7 cellular contexts compared by ENCODE assay signal in the genomic region with DNA sequence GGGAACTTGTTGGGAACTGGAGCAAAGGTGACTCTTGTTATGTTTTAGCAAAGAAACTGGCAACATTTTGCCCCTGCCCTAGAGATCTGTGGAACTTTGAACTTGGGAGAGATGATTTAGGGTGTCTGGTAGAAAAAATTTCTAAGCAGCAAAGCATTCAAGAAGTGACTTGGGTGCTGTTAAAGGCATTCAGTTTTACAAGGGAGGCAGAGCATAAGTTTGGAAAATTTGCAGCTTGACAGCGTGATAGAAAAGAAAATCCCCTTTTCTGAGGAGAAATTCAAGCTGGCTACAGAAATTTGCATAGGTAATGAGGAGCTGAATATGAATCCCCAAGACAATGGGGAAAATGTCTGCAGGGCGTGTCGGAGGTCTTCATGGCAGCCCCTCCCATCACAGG. TPM values are rescaled to one million over a fixed set of nuclear protein-coding genes. Genes with fewer than 3 reads are reported as not detected.
DNase-seq lines count a peak whose midpoint lies in the region; ATAC-seq and TF ChIP-seq lines count a peak whose summit lies in the region.
"Not testable (repeated sequence)": the region's sequence is repeated elsewhere in the genome, so short reads cannot be mapped to it uniquely, and the experiment has no call there.

No MANE protein-coding gene starts in this region.

- H3K27me3 ChIP-seq in CD4-positive, alpha-beta memory T cell (ENCODE audit: insufficient read depth, low read length); GM23338 (ENCODE audit: insufficient read depth): not testable (repeated sequence)

- peak overlapping the region in 3 of 7 donors; percentile 29 to 76 (median 42) for H3K27ac Mint-ChIP-seq in CD4-positive, alpha-beta memory T cell
- H3K27ac Mint-ChIP-seq in GM23338; endothelial cell (ENCODE audit: unreplicated experiment): not testable (repeated sequence)
- H3K27ac Mint-ChIP-seq in activated T-helper 17 cell treated with anti-CD3 and anti-CD28 coated beads, Interleukin-2, amount 50 U/mL, for 72 hours: peak overlapping the region; percentile 12
- H3K27ac Mint-ChIP-seq in activated naive CD8-positive, alpha-beta T cell: peak overlapping the region; percentile 1
- H3K27ac Mint-ChIP-seq in memory B cell: peak overlapping the region; percentile 60
- peak overlapping the region; percentile 11 for H3K27ac Mint-ChIP-seq in stimulated activated memory B cell treated with anti-CD40 and anti-IgM and Interleukin-4, amounts not matched to agents 10 μg/mL and 1 μg/mL and 100 μg/mL, for 72 hours

- not testable (repeated sequence) for H3K9me3 ChIP-seq in CD4-positive, alpha-beta memory T cell (ENCODE audit: control insufficient read depth in 1 of 2, low read length in 2 of 2)

- not testable (repeated sequence) for TF ChIP-seq CTCF in GM23338 (conservative IDR thresholded peaks at IDR 0.05; ENCODE audit: low read depth in 2 of 2); endothelial cell (IDR thresholded peaks at IDR 0.05; ENCODE audit: unreplicated experiment)

- not testable (repeated sequence) for H3K27me3 Mint-ChIP-seq in CD4-positive, alpha-beta memory T cell; GM23338 (ENCODE audit: insufficient read depth, low read depth, poor library complexity); activated T-helper 17 cell treated with anti-CD3 and anti-CD28 coated beads, Interleukin-2, amount 50 U/mL, for 72 hours; activated naive CD8-positive, alpha-beta T cell; endothelial cell (ENCODE audit: unreplicated experiment); memory B cell; stimulated activated memory B cell treated with anti-CD40 and anti-IgM and Interleukin-4, amounts not matched to agents 10 μg/mL and 1 μg/mL and 100 μg/mL, for 72 hours

- H3K4me3 ChIP-seq in CD4-positive, alpha-beta memory T cell (ENCODE audit: low read length in 2 of 2); GM23338: not testable (repeated sequence)

- H4K20me1 ChIP-seq in GM23338 (replicated peaks; ENCODE audit: insufficient read depth): peaks cover 39% of the 10 kb centered on the region

- peaks cover 99% of the 10 kb centered on the region for H3K79me2 ChIP-seq in GM23338 (replicated peaks; ENCODE audit: insufficient read depth)

- DNase-seq in CD4-positive, alpha-beta memory T cell; GM23338 (ENCODE audit: low spot score); endothelial cell (ENCODE audit: low spot score); memory B cell (ENCODE audit: low spot score in 2 of 2): not testable (repeated sequence)

- not testable (repeated sequence) for H2AFZ ChIP-seq in GM23338

- CTCF ChIA-PET in CD4-positive, alpha-beta memory T cell (lab: Charles Lee; ENCODE audit: partially characterized antibody): interaction anchor here (1.7 kb wide), 1 partner anchor 141 kb away, joined by 3 read pairs; no protein-coding TSS in a partner anchor

- peaks cover 63% of the 10 kb centered on the region for H3K4me1 ChIP-seq in CD4-positive, alpha-beta memory T cell (ENCODE audit: insufficient read depth, low read length)
- not testable (repeated sequence) for H3K4me1 ChIP-seq in GM23338 (ENCODE audit: insufficient read depth)

- H3K9me2 ChIP-seq in GM23338 (ENCODE audit: insufficient read depth): not testable (repeated sequence)

- ATAC-seq in GM23338; activated T-helper 17 cell treated with anti-CD3 and anti-CD28 coated beads, Interleukin-2, amount 50 U/mL, for 72 hours (replicated peaks); memory B cell (ENCODE audit: low read depth); stimulated activated memory B cell treated with anti-CD40 and anti-IgM and Interleukin-4, amounts not matched to agents 10 μg/mL and 1 μg/mL and 100 μg/mL, for 72 hours: not testable (repeated sequence)

- POLR2A ChIA-PET in CD4-positive, alpha-beta memory T cell (lab: Charles Lee; ENCODE audit: partially characterized antibody): interaction anchor here (3.0 kb wide), 1 partner anchor 10 kb away, joined by 14 read pairs; a partner anchor contains a TSS

- intact Hi-C loops in CD4-positive, alpha-beta memory T cell (cut with micrococcal nuclease): not testable (repeated sequence)

- H3F3A ChIP-seq in GM23338 (replicated peaks; ENCODE audit: low read depth): not testable (repeated sequence)

- H3K4me1 Mint-ChIP-seq in CD4-positive, alpha-beta memory T cell: peaks cover 39 to 83% (median 55%) of the 10 kb centered on the region in 4 donors
- H3K4me1 Mint-ChIP-seq in GM23338 (peaks cover 19% of the 10 kb centered on the region), endothelial cell (ENCODE audit: unreplicated experiment) (peaks cover 40% of the 10 kb centered on the region), memory B cell (peaks cover 28% of the 10 kb centered on the region)
- H3K4me1 Mint-ChIP-seq in activated T-helper 17 cell treated with anti-CD3 and anti-CD28 coated beads, Interleukin-2, amount 50 U/mL, for 72 hours: peaks cover 29% of the 10 kb centered on the region
- peaks cover 60% of the 10 kb centered on the region for H3K4me1 Mint-ChIP-seq in activated naive CD8-positive, alpha-beta T cell (ENCODE audit: low read depth)
- H3K4me1 Mint-ChIP-seq in stimulated activated memory B cell treated with anti-CD40 and anti-IgM and Interleukin-4, amounts not matched to agents 10 μg/mL and 1 μg/mL and 100 μg/mL, for 72 hours: peaks cover 46% of the 10 kb centered on the region

- H3K36me3 Mint-ChIP-seq in CD4-positive, alpha-beta memory T cell: peaks cover 50 to 55% of the 10 kb centered on the region in 2 donors
- H3K36me3 Mint-ChIP-seq in GM23338 (ENCODE audit: low read depth) (peaks cover 35% of the 10 kb centered on the region), endothelial cell (ENCODE audit: low read depth, unreplicated experiment) (peaks cover 29% of the 10 kb centered on the region), memory B cell (peaks cover 41% of the 10 kb centered on the region)
- peaks cover 77% of the 10 kb centered on the region for H3K36me3 Mint-ChIP-seq in activated T-helper 17 cell treated with anti-CD3 and anti-CD28 coated beads, Interleukin-2, amount 50 U/mL, for 72 hours (ENCODE audit: low read depth)
- H3K36me3 Mint-ChIP-seq in activated naive CD8-positive, alpha-beta T cell: peaks cover 30% of the 10 kb centered on the region
- peaks cover 51% of the 10 kb centered on the region for H3K36me3 Mint-ChIP-seq in stimulated activated memory B cell treated with anti-CD40 and anti-IgM and Interleukin-4, amounts not matched to agents 10 μg/mL and 1 μg/mL and 100 μg/mL, for 72 hours

- not testable (repeated sequence) for H3K36me3 ChIP-seq in CD4-positive, alpha-beta memory T cell (ENCODE audit: insufficient read depth, low read length); GM23338 (ENCODE audit: insufficient read depth)

- H3K4me2 ChIP-seq in GM23338: peak overlapping the region; percentile 37; the same call in 1 of the 2 replicates

- peaks cover 0 to 13% (median 7%) of the 10 kb centered on the region in 8 donors for H3K9me3 Mint-ChIP-seq in CD4-positive, alpha-beta memory T cell
- H3K9me3 Mint-ChIP-seq in GM23338; activated T-helper 17 cell treated with anti-CD3 and anti-CD28 coated beads, Interleukin-2, amount 50 U/mL, for 72 hours; activated naive CD8-positive, alpha-beta T cell (ENCODE audit: low read depth); endothelial cell (ENCODE audit: unreplicated experiment); memory B cell; stimulated activated memory B cell treated with anti-CD40 and anti-IgM and Interleukin-4, amounts not matched to agents 10 μg/mL and 1 μg/mL and 100 μg/mL, for 72 hours: not testable (repeated sequence)

- H3K27ac ChIP-seq in CD4-positive, alpha-beta memory T cell (ENCODE audit: low read depth, low read length); GM23338 (ENCODE audit: low read depth): not testable (repeated sequence)

- peak overlapping the region in 6 of 8 donors; percentile 21 to 55 (median 36) for H3K4me3 Mint-ChIP-seq in CD4-positive, alpha-beta memory T cell
- H3K4me3 Mint-ChIP-seq in GM23338; activated T-helper 17 cell treated with anti-CD3 and anti-CD28 coated beads, Interleukin-2, amount 50 U/mL, for 72 hours; activated naive CD8-positive, alpha-beta T cell; memory B cell; stimulated activated memory B cell treated with anti-CD40 and anti-IgM and Interleukin-4, amounts not matched to agents 10 μg/mL and 1 μg/mL and 100 μg/mL, for 72 hours: not testable (repeated sequence)
- H3K4me3 Mint-ChIP-seq in endothelial cell (ENCODE audit: unreplicated experiment): peak overlapping the region; percentile 14

RNA-seq across cellular contexts. Expression of a gene that starts 10.2 kb away (rescaled TPM):
- 10 to 100 TPM; 61.2 to 68.4 TPM for total RNA-seq in CD4-positive, alpha-beta memory T cell
- polyA plus RNA-seq in CD4-positive, alpha-beta memory T cell: 10 to 100 TPM; 40.3 to 62.1 TPM
- total RNA-seq in GM23338 (2014; rRNA removed; shearing (Covaris generic)): 27.1 and 28.4 TPM in 2 replicates
- polyA plus RNA-seq in GM23338 (2016; fragmentation: Nextera tagmentation; extraction: Ambion mirVana): 18.6 and 28.7 TPM in 2 replicates
- 10 to 100 TPM; 37.5 to 41.6 TPM for total RNA-seq in activated T-helper 17 cell treated with anti-CD3 and anti-CD28 coated beads, Interleukin-2, amount 50 U/mL, for 72 hours
- 53.9 TPM for total RNA-seq in endothelial cell (ENCODE audit: unreplicated experiment)

RNA-seq across cellular contexts. Expression of a gene that starts 53.3 kb away (rescaled TPM):
- under 1 TPM; 0.17 to 0.42 TPM for total RNA-seq in CD4-positive, alpha-beta memory T cell
- under 1 TPM; 0.26 to 0.38 TPM for polyA plus RNA-seq in CD4-positive, alpha-beta memory T cell
- 3.3 and 8.8 TPM in 2 replicates for total RNA-seq in GM23338 (2014; rRNA removed; shearing (Covaris generic))
- 6.0 and 6.8 TPM in 2 replicates for polyA plus RNA-seq in GM23338 (2016; fragmentation: Nextera tagmentation; extraction: Ambion mirVana)
- 1 to 10 TPM; 3.4 to 9.6 TPM for total RNA-seq in activated T-helper 17 cell treated with anti-CD3 and anti-CD28 coated beads, Interleukin-2, amount 50 U/mL, for 72 hours
- 8.2 TPM for total RNA-seq in endothelial cell (ENCODE audit: unreplicated experiment)
